In genomic region chr9:136846376-136847064, GRCh38 we compare ENCODE assay signal across 1 cellular context.
TF ChIP-seq lines count a peak whose summit lies in the region.

No MANE protein-coding gene starts in this region.

TF ChIP-seq in GM12878, 131 proteins besides CTCF, POLR2A, EP300 and RAD21:
- TF ChIP-seq GATAD2B (conservative IDR thresholded peaks at IDR 0.05; ENCODE audit: low read depth) (0 out of 2 replicates have a peak, but pooled peaks have one; percentile 35), LARP7 (IDR thresholded peaks at IDR 0.05) (0 out of 2 replicates have a peak, but pooled peaks have one; percentile 26), IKZF2 (IDR thresholded peaks at IDR 0.05) (no peak), REST (IDR thresholded peaks at IDR 0.05; ENCODE audit: low read depth, low read length) (no peak)
